In the genomic region with DNA sequence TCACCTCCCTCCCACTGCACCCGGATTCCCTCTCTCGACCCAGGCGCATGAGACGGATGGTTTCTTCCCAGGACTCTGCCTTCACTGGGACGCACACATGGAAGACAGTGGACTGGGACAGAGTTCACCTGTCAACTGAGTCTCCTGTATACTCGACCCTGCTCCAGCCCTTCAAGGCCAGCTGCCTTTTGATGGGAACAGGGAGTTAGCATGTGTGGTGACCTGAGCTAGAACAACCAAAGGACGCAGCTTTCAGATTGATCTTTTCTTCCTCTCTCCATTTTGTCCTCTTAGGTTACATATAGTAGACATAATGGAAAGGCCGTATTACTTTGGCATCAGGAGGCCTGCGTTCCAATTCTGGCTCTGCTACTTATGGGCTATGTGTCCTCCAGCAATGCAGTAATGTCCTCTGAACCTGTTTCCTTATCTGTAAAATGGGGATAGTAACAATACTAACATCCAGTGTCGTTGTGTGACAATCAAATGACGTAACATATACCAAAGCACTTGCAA, we compare ENCODE assay signal across 12 cellular contexts.
A peak's percentile ranks its signal among the peaks of the same experiment; 100 is the strongest.
DNase-seq lines count a peak whose midpoint lies in the region; ATAC-seq and TF ChIP-seq lines count a peak whose summit lies in the region.
"Had no signal": no experiment of that assay in that cellular context is flagged by ENCODE, and none has a peak within 500 bp of the region (broad histone marks: within the 10 kb centered on the region; RNA-seq: fewer than 3 reads in every experiment).

No MANE protein-coding gene starts in this region.

- no peaks in the 10 kb centered on the region for H3K4me1 Mint-ChIP-seq in activated naive CD4-positive, alpha-beta T cell treated with anti-CD3 and anti-CD28 coated beads, Interleukin-2, amount 50 U/mL, for 24 hours

- no peaks in the 10 kb centered on the region for H3K36me3 Mint-ChIP-seq in activated naive CD4-positive, alpha-beta T cell treated with anti-CD3 and anti-CD28 coated beads, Interleukin-2, amount 50 U/mL, for 24 hours

- peaks cover 5% of the 10 kb centered on the region for H3K27me3 Mint-ChIP-seq in activated naive CD4-positive, alpha-beta T cell treated with anti-CD3 and anti-CD28 coated beads, Interleukin-2, amount 50 U/mL, for 24 hours

- H3K4me3 ChIP-seq in fibroblast of mammary gland (ENCODE audit: control insufficient read depth, low read depth, low read length) = peak overlapping the region; percentile 32
- H3K4me3 ChIP-seq: lung, SJCRH30 had no signal

- H3K4me3 Mint-ChIP-seq in activated naive CD4-positive, alpha-beta T cell treated with anti-CD3 and anti-CD28 coated beads, Interleukin-2, amount 50 U/mL, for 24 hours = peak overlapping the region; percentile 15
- H3K4me3 Mint-ChIP-seq: effector memory CD8-positive, alpha-beta T cell had no signal

- peak overlapping the region; percentile 84 for H3K27ac ChIP-seq in substantia nigra (ENCODE audit: low read depth, low read length, poor library complexity, severe bottlenecking)
- H3K27ac ChIP-seq: SJCRH30 had no signal

- no peak for DNase-seq in activated naive CD4-positive, alpha-beta T cell treated with Interleukin-2 at 50 U/mL for 16 hours
- DNase-seq in fibroblast of mammary gland (ENCODE audit: low read depth) = no peak
- no peak for DNase-seq in substantia nigra (lab: John Stamatoyannopoulos, UW)
- no peak for DNase-seq in NCI-H1417 treated with DMSO at 0.1 percent for 48 hours (lab: John Stamatoyannopoulos, UW)
- no peak for DNase-seq in SKM-1 treated with dmso at 0.1 percent for 144 hours (lab: John Stamatoyannopoulos, UW; ENCODE audit: unreplicated experiment)
- DNase-seq in stimulated activated CD4-positive, alpha-beta T cell treated with anti-CD3 and anti-CD28 coated beads, Interleukin-2, amount 100 ng/mL, for 24 hours = no peak
- DNase-seq: effector memory CD8-positive, alpha-beta T cell; NCI-H1417; SJCRH30 had no signal

- H3K27ac Mint-ChIP-seq in activated naive CD4-positive, alpha-beta T cell treated with anti-CD3 and anti-CD28 coated beads, Interleukin-2, amount 50 U/mL, for 24 hours = no peak overlapping the region
- H3K27ac Mint-ChIP-seq: effector memory CD8-positive, alpha-beta T cell had no signal

- ATAC-seq in HG03460 (IDR thresholded peaks at IDR 0.05; ENCODE audit: unreplicated experiment) = peak; percentile 19
- ATAC-seq: effector memory CD8-positive, alpha-beta T cell had no signal

- no peak for TF ChIP-seq CTCF in fibroblast of mammary gland (conservative IDR thresholded peaks at IDR 0.05; ENCODE audit: control insufficient read depth, insufficient read depth, low read depth, low read length)

- peaks cover 4% of the 10 kb centered on the region for H3K9me3 Mint-ChIP-seq in activated naive CD4-positive, alpha-beta T cell treated with anti-CD3 and anti-CD28 coated beads, Interleukin-2, amount 50 U/mL, for 24 hours
- H3K9me3 Mint-ChIP-seq: effector memory CD8-positive, alpha-beta T cell had no signal
